In genomic region chr15:60963557-60963956, GRCh38 we compare ENCODE assay signal across 6 cellular contexts.
"Had no signal": no experiment of that assay in that cellular context is flagged by ENCODE, and none has a peak within 500 bp of the region (broad histone marks: within the 10 kb centered on the region; RNA-seq: fewer than 3 reads in every experiment).

No MANE protein-coding gene starts in this region.

- ATAC-seq: GM23338, HepG2 had no signal

- H3K4me3 ChIP-seq: GM23338 had no signal

- H3K4me3 Mint-ChIP-seq: GM23338, H9, IgD-negative memory B cell had no signal

- H3K9me3 Mint-ChIP-seq: GM23338, H9 had no signal

- H3K27ac Mint-ChIP-seq: GM23338, IgD-negative memory B cell had no signal

- DNase-seq: H9, HCEC 1CT, KBM-7 had no signal

- H3K4me1 Mint-ChIP-seq: IgD-negative memory B cell had no signal

- H3K36me3 Mint-ChIP-seq: IgD-negative memory B cell had no signal
